10 cellular contexts compared by ENCODE assay signal in the genomic region with DNA sequence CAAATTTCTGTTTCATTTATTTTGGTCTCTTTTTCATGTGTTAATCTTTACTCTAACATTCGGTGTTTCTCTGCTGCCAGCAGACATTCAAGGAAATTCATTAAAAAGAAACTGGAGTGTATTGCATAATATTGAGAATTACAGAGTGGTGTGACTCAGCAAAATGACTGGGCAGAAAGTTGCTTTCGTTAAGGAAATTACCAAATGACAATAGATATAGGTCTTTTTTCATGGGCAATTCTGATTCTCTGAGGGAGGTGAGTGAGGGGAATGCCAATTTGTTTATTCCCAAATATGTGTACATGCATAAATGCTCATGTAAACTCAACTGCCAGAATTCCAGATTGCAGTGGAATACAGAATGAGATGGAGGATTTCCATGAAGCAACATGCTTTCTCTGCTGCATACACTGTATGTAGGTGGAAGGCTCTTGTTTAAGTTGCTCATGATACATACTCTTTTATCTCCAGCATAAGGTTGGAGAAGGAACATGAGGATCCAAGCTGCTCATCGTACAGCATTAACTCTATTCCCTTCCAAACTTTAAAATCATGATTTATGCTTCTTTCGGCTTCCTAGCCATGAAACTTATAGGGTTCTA.
DNase-seq lines count a peak whose midpoint lies in the region; ATAC-seq, FAIRE-seq and TF ChIP-seq lines count a peak whose summit lies in the region.
"Had no signal": no experiment of that assay in that cellular context is flagged by ENCODE, and none has a peak within 500 bp of the region (broad histone marks: within the 10 kb centered on the region; RNA-seq: fewer than 3 reads in every experiment).

No MANE protein-coding gene starts in this region.

- peaks cover 0 to 5% (median 0%) of the 10 kb centered on the region in 11 experiments; a peak in 3 of 22 replicates for H3K9me3 ChIP-seq in BLaER1 treated with 17β-estradiol and CSF1 and Interleukin-3, amounts not matched to agents 10 nM and 100 nM (replicated peaks in 1 of 11)
- H3K9me3 ChIP-seq in right lobe of liver (no peaks in the 10 kb centered on the region), T-helper 17 cell (ENCODE audit: control insufficient read depth, low read length, poor library complexity, severe bottlenecking) (no peaks in the 10 kb centered on the region)
- H3K9me3 ChIP-seq: esophagus muscularis mucosa had no signal

- peaks cover 8% of the 10 kb centered on the region for H3K9me3 Mint-ChIP-seq in activated T-helper 17 cell treated with anti-CD3 and anti-CD28 coated beads, Interleukin-2, amount 50 U/mL, for 72 hours

- ATAC-seq in right lobe of liver (peak; percentile 69 to 84 (median 78)), T-helper 17 cell (no peak)
- ATAC-seq in activated T-helper 17 cell treated with anti-CD3 and anti-CD28 coated beads, Interleukin-2, amount 50 U/mL, for 72 hours (replicated peaks), result no peak

- no peak overlapping the region for H3K27ac Mint-ChIP-seq in T-helper 17 cell
- H3K27ac Mint-ChIP-seq in activated T-helper 17 cell treated with anti-CD3 and anti-CD28 coated beads, Interleukin-2, amount 50 U/mL, for 72 hours, result no peak overlapping the region
- H3K27ac Mint-ChIP-seq: neural progenitor cell had no signal

- intact Hi-C loops in right lobe of liver (cut with DNase I), result no loop called here

- no peak for FAIRE-seq in bronchial epithelial cell (lab: Jason Lieb, UNC)

- no peak overlapping the region; a peak in 1 of 20 replicates for H3K4me3 ChIP-seq in BLaER1 treated with 17β-estradiol and CSF1 and Interleukin-3, amounts not matched to agents 10 nM and 100 nM
- H3K4me3 ChIP-seq in bronchial epithelial cell (ENCODE audit: low read depth, low read length) (no peak overlapping the region), right lobe of liver (no peak overlapping the region)
- H3K4me3 ChIP-seq: esophagus muscularis mucosa, neural progenitor cell had no signal

- H3K27me3 Mint-ChIP-seq in T-helper 17 cell, result no peaks in the 10 kb centered on the region
- no peaks in the 10 kb centered on the region for H3K27me3 Mint-ChIP-seq in activated T-helper 17 cell treated with anti-CD3 and anti-CD28 coated beads, Interleukin-2, amount 50 U/mL, for 72 hours

- no peaks in the 10 kb centered on the region for H4K20me1 ChIP-seq in BLaER1 treated with 17β-estradiol and CSF1 and Interleukin-3, amounts not matched to agents 10 nM and 100 nM

- H3K36me3 Mint-ChIP-seq in T-helper 17 cell (ENCODE audit: low read depth), result no peaks in the 10 kb centered on the region
- H3K36me3 Mint-ChIP-seq in activated T-helper 17 cell treated with anti-CD3 and anti-CD28 coated beads, Interleukin-2, amount 50 U/mL, for 72 hours (ENCODE audit: low read depth), result no peaks in the 10 kb centered on the region

- no peaks in the 10 kb centered on the region for H3K36me3 ChIP-seq in BLaER1 treated with 17β-estradiol and CSF1 and Interleukin-3, amounts not matched to agents 10 nM and 100 nM
- no peaks in the 10 kb centered on the region for H3K36me3 ChIP-seq in bronchial epithelial cell (ENCODE audit: control insufficient read depth, insufficient read depth, low read length)
- H3K36me3 ChIP-seq in right lobe of liver, result no peaks in the 10 kb centered on the region
- H3K36me3 ChIP-seq: esophagus muscularis mucosa, neural progenitor cell had no signal

- H3K27me3 ChIP-seq in BLaER1 treated with 17β-estradiol and CSF1 and Interleukin-3, amounts not matched to agents 10 nM and 100 nM, result no peaks in the 10 kb centered on the region
- H3K27me3 ChIP-seq in bronchial epithelial cell (ENCODE audit: control insufficient read depth, insufficient read depth, low read length), result no peaks in the 10 kb centered on the region
- H3K27me3 ChIP-seq in right lobe of liver, result no peaks in the 10 kb centered on the region
- H3K27me3 ChIP-seq: esophagus muscularis mucosa, neural progenitor cell had no signal

- TF ChIP-seq CTCF in bronchial epithelial cell (IDR thresholded peaks at IDR 0.05; ENCODE audit: insufficient read depth, low read length, severe bottlenecking), result no peak
- TF ChIP-seq CTCF in right lobe of liver (IDR thresholded peaks at IDR 0.05), result no peak

- H3K4me1 Mint-ChIP-seq in T-helper 17 cell, result no peaks in the 10 kb centered on the region
- H3K4me1 Mint-ChIP-seq in activated T-helper 17 cell treated with anti-CD3 and anti-CD28 coated beads, Interleukin-2, amount 50 U/mL, for 72 hours, result no peaks in the 10 kb centered on the region

- H3K9ac ChIP-seq in BLaER1 treated with 17β-estradiol and CSF1 and Interleukin-3, amounts not matched to agents 10 nM and 100 nM, result peak overlapping the region in 2 of 11 experiments; percentile 3 to 14; a peak in 1 of 22 replicates
- H3K9ac ChIP-seq: neural progenitor cell had no signal

- WGBS in right lobe of liver (ENCODE audit: insufficient coverage, low coverage, low lambda C conversion rate, missing lambda C conversion rate), result 41% methylated on average over 4 of the region's 4 CpGs

- H3K4me2 ChIP-seq in BLaER1 treated with 17β-estradiol and CSF1 and Interleukin-3, amounts not matched to agents 10 nM and 100 nM, result peak overlapping the region in 7 of 11 experiments; percentile 34 to 72 (median 59); a peak in 14 of 22 replicates
- H3K4me2 ChIP-seq: neural progenitor cell had no signal

- H3K4me1 ChIP-seq in BLaER1 treated with 17β-estradiol and CSF1 and Interleukin-3, amounts not matched to agents 10 nM and 100 nM, result peaks cover 0 to 24% (median 12%) of the 10 kb centered on the region in 10 experiments; a peak in 12 of 20 replicates
- H3K4me1 ChIP-seq in right lobe of liver, result peaks cover 0 to 18% (median 1%) of the 10 kb centered on the region in 4 donors
- H3K4me1 ChIP-seq: esophagus muscularis mucosa, neural progenitor cell had no signal

- DNase-seq in NCI-H460 (ENCODE audit: extremely low read depth, low read depth) (peak; percentile 55), bronchial epithelial cell (ENCODE audit: low read depth) (peak; percentile 92), right lobe of liver (no peak), T-helper 17 cell (no peak), NCI-H774 (lab: John Stamatoyannopoulos, UW) (no peak), NCI-H1694 treated with DMSO at 0.1 percent for 48 hours (lab: John Stamatoyannopoulos, UW) (no peak)

- H3K4me3 Mint-ChIP-seq in T-helper 17 cell, result no peak overlapping the region
- H3K4me3 Mint-ChIP-seq in activated T-helper 17 cell treated with anti-CD3 and anti-CD28 coated beads, Interleukin-2, amount 50 U/mL, for 72 hours, result no peak overlapping the region
- H3K4me3 Mint-ChIP-seq: neural progenitor cell had no signal

- H3K27ac ChIP-seq in BLaER1 treated with 17β-estradiol and CSF1 and Interleukin-3, amounts not matched to agents 10 nM and 100 nM, result peak overlapping the region in 8 of 11 experiments; percentile 2 to 69 (median 53); a peak in 14 of 22 replicates
- H3K27ac ChIP-seq in right lobe of liver, result peak overlapping the region; percentile 37 to 68 (median 43)
- H3K27ac ChIP-seq: esophagus muscularis mucosa, neural progenitor cell had no signal

- no peak for TF ChIP-seq POLR2A in right lobe of liver (IDR thresholded peaks at IDR 0.05)

Comparison
In these comparisons a context has a peak if more than half of its experiments do, and no peak if none do; other contexts are left out.
1. DNase-seq: peak in NCI-H460 (single experiment) and bronchial epithelial cell (single experiment); none in right lobe of liver (0 of 3), T-helper 17 cell (0 of 3), NCI-H774 (single experiment) and NCI-H1694 treated with DMSO at 0.1 percent for 48 hours (single experiment).
2. ATAC-seq: peak in right lobe of liver (4 of 4); none in T-helper 17 cell (single experiment) and activated T-helper 17 cell treated with anti-CD3 and anti-CD28 coated beads, Interleukin-2, amount 50 U/mL, for 72 hours (single experiment).